ENCODE assay signal across 27 cellular contexts in genomic region chr3:150377601-150378466, GRCh38. TPM values are rescaled to one million over a fixed set of nuclear protein-coding genes. Genes with fewer than 3 reads are reported as not detected.
DNase-seq lines count a peak whose midpoint lies in the region; ATAC-seq and TF ChIP-seq lines count a peak whose summit lies in the region.
"Had no signal": no experiment of that assay in that cellular context is flagged by ENCODE, and none has a peak within 500 bp of the region (broad histone marks: within the 10 kb centered on the region; RNA-seq: fewer than 3 reads in every experiment).

No MANE protein-coding gene starts in this region.

- H4K20me1 ChIP-seq in mammary epithelial cell (ENCODE audit: insufficient read depth, low read length) (no peaks in the 10 kb centered on the region), PC-3 (ENCODE audit: low read length) (no peaks in the 10 kb centered on the region)

- H3K4me3 ChIP-seq in mammary epithelial cell (replicated peaks in 1 of 3; ENCODE audit: insufficient read depth in 1 of 3, low read depth in 2 of 3, low read length in 3 of 3) (no peak overlapping the region), PC-3 (ENCODE audit: low read length) (no peak overlapping the region), fibroblast of mammary gland (ENCODE audit: control insufficient read depth, low read depth, low read length) (no peak overlapping the region)
- H3K4me3 ChIP-seq: dorsolateral prefrontal cortex, heart left ventricle, lung, right atrium auricular region, SJSA1, suprapubic skin had no signal

- WGBS in mammary epithelial cell (ENCODE audit: low coverage, missing lambda C conversion rate) = 97% methylated on average over 5 of the region's 5 CpGs

- H3K27me3 Mint-ChIP-seq in MCF 10A (ENCODE audit: insufficient read depth, unreplicated experiment) = no peaks in the 10 kb centered on the region
- no peaks in the 10 kb centered on the region for H3K27me3 Mint-ChIP-seq in stimulated activated naive CD8-positive, alpha-beta T cell treated with anti-CD3 and anti-CD28 coated beads, Interleukin-15, amount 100 ng/mL, for 72 hours
- H3K27me3 Mint-ChIP-seq: activated B cell treated with CpG ODN at 0.5 μM for 24 hours; activated CD4-positive, alpha-beta memory T cell treated with anti-CD3 and anti-CD28 coated beads for 36 hours had no signal

- H3K27me3 ChIP-seq in mammary epithelial cell (ENCODE audit: insufficient read depth, low read length) = no peaks in the 10 kb centered on the region
- H3K27me3 ChIP-seq in PC-3 (ENCODE audit: low read length) = no peaks in the 10 kb centered on the region
- H3K27me3 ChIP-seq: BE2C, dorsolateral prefrontal cortex, heart left ventricle, right atrium auricular region, SJSA1, suprapubic skin had no signal

- no TSS peak for BruUV-seq in MCF 10A (replicated peaks; lab: Mats Ljungman, UMichigan)
- BruUV-seq in mammary epithelial cell (replicated peaks; lab: Mats Ljungman, UMichigan) = no TSS peak
- no TSS peak for BruUV-seq in PC-3 (replicated peaks; lab: Mats Ljungman, UMichigan)

- H3K27ac Mint-ChIP-seq in MCF 10A (ENCODE audit: low read depth, unreplicated experiment) = peak overlapping the region; percentile 78
- H3K27ac Mint-ChIP-seq in stimulated activated naive CD8-positive, alpha-beta T cell treated with anti-CD3 and anti-CD28 coated beads, Interleukin-15, amount 100 ng/mL, for 72 hours = no peak overlapping the region
- H3K27ac Mint-ChIP-seq: activated B cell treated with CpG ODN at 0.5 μM for 24 hours; activated CD4-positive, alpha-beta memory T cell treated with anti-CD3 and anti-CD28 coated beads for 36 hours had no signal

- no peak overlapping the region for H3K4me3 Mint-ChIP-seq in MCF 10A (ENCODE audit: unreplicated experiment)
- H3K4me3 Mint-ChIP-seq in stimulated activated naive CD8-positive, alpha-beta T cell treated with anti-CD3 and anti-CD28 coated beads, Interleukin-15, amount 100 ng/mL, for 72 hours = no peak overlapping the region
- H3K4me3 Mint-ChIP-seq: activated B cell treated with CpG ODN at 0.5 μM for 24 hours; activated CD4-positive, alpha-beta memory T cell treated with anti-CD3 and anti-CD28 coated beads for 36 hours; neural crest cell had no signal

- H3F3A ChIP-seq in PC-3 (ENCODE audit: low read length, unreplicated experiment) = no peaks in the 10 kb centered on the region

- no peak overlapping the region for H3K27ac ChIP-seq in mammary epithelial cell (ENCODE audit: insufficient read depth, low read depth, low read length)
- H3K27ac ChIP-seq in PC-3 (ENCODE audit: low read length) = no peak overlapping the region
- H3K27ac ChIP-seq: dorsolateral prefrontal cortex, epithelial cell of prostate, heart left ventricle, HL-60, right atrium auricular region, SJSA1, suprapubic skin had no signal

- no peaks in the 10 kb centered on the region for H3K9me3 Mint-ChIP-seq in MCF 10A (ENCODE audit: unreplicated experiment)
- no peaks in the 10 kb centered on the region for H3K9me3 Mint-ChIP-seq in stimulated activated naive CD8-positive, alpha-beta T cell treated with anti-CD3 and anti-CD28 coated beads, Interleukin-15, amount 100 ng/mL, for 72 hours
- H3K9me3 Mint-ChIP-seq: activated B cell treated with CpG ODN at 0.5 μM for 24 hours; activated CD4-positive, alpha-beta memory T cell treated with anti-CD3 and anti-CD28 coated beads for 36 hours; neural crest cell had no signal

- no peaks in the 10 kb centered on the region for H3K9me2 ChIP-seq in PC-3 (replicated peaks; ENCODE audit: low read length)

- peaks cover 29% of the 10 kb centered on the region for H3K4me1 Mint-ChIP-seq in MCF 10A (ENCODE audit: insufficient read depth, unreplicated experiment)
- peaks cover 24% of the 10 kb centered on the region for H3K4me1 Mint-ChIP-seq in stimulated activated naive CD8-positive, alpha-beta T cell treated with anti-CD3 and anti-CD28 coated beads, Interleukin-15, amount 100 ng/mL, for 72 hours

- in situ Hi-C loops in mammary epithelial cell (cut with MboI; ENCODE audit: low sequenced_read_pairs in 2 of 2) = no loop called here

- CTCF ChIA-PET in MCF 10A (lab: Yijun Ruan, JAX) = interaction anchor here (0.6 kb wide), 1 partner anchor 247 kb away, joined by 3 read pairs; no protein-coding TSS in a partner anchor
- CTCF ChIA-PET in mammary epithelial cell (lab: Charles Lee; ENCODE audit: low non-redundant PET) = no interaction called here
- CTCF ChIA-PET in PC-3 (lab: Charles Lee) = no interaction called here

- H3K9ac ChIP-seq in mammary epithelial cell (ENCODE audit: insufficient read depth, low read length) (no peak overlapping the region), PC-3 (ENCODE audit: low read length) (no peak overlapping the region)

- no peaks in the 10 kb centered on the region for H3K36me3 ChIP-seq in mammary epithelial cell (ENCODE audit: insufficient read depth, low read length)
- H3K36me3 ChIP-seq in PC-3 (ENCODE audit: low read depth, low read length) = no peaks in the 10 kb centered on the region
- H3K36me3 ChIP-seq: BE2C, heart left ventricle, right atrium auricular region, SJSA1, suprapubic skin had no signal

- no peaks in the 10 kb centered on the region for H3K36me3 Mint-ChIP-seq in MCF 10A (ENCODE audit: insufficient read depth, unreplicated experiment)
- H3K36me3 Mint-ChIP-seq: activated CD4-positive, alpha-beta memory T cell treated with anti-CD3 and anti-CD28 coated beads for 36 hours had no signal

- TF ChIP-seq CTCF in MCF 10A (IDR thresholded peaks at IDR 0.05; ENCODE audit: unreplicated experiment) (no peak), mammary epithelial cell (conservative IDR thresholded peaks at IDR 0.05 in 1 of 2, IDR thresholded peaks at IDR 0.05 in 1 of 2; ENCODE audit: extremely low read depth in 1 of 2, insufficient read depth in 1 of 2, low read depth in 1 of 2, low read length in 2 of 2) (no peak), PC-3 (conservative IDR thresholded peaks at IDR 0.05; ENCODE audit: low read depth, low read length) (no peak), fibroblast of mammary gland (conservative IDR thresholded peaks at IDR 0.05; ENCODE audit: control insufficient read depth, insufficient read depth, low read depth, low read length) (no peak)

- H3K4me2 ChIP-seq in mammary epithelial cell (ENCODE audit: insufficient read depth, low read depth, low read length) (no peak overlapping the region), PC-3 (ENCODE audit: low read length) (no peak overlapping the region)

- intact Hi-C loops in MCF 10A (cut with micrococcal nuclease) = no loop called here
- intact Hi-C loops in mammary epithelial cell (cut with micrococcal nuclease) = no loop called here
- intact Hi-C loops in PC-3 (cut with micrococcal nuclease) = no loop called here

- H3K4me1 ChIP-seq in mammary epithelial cell (ENCODE audit: insufficient read depth, low read length) = peaks cover 1% of the 10 kb centered on the region
- H3K4me1 ChIP-seq in PC-3 (ENCODE audit: insufficient read depth, low read length) = peaks cover 12% of the 10 kb centered on the region
- H3K4me1 ChIP-seq: BE2C had no signal

- H3K9me3 ChIP-seq in mammary epithelial cell (replicated peaks; ENCODE audit: insufficient read depth, low read length) (no peaks in the 10 kb centered on the region), PC-3 (ENCODE audit: low read length) (no peaks in the 10 kb centered on the region)
- H3K9me3 ChIP-seq: BE2C, heart left ventricle, right atrium auricular region, SJSA1, suprapubic skin had no signal

- POLR2A ChIA-PET in MCF 10A (lab: Yijun Ruan, JAX) (interaction anchor here (1.0 to 3.4 kb wide), 3 partner anchors 14 to 32 kb away, joined by 3 to 43 read pairs (median 6); partner anchors contain the start of gene TSC22D2), PC-3 (lab: Charles Lee; ENCODE audit: unreplicated experiment) (no interaction called here)

- H3K79me2 ChIP-seq in mammary epithelial cell (ENCODE audit: insufficient read depth, low read length) (no peaks in the 10 kb centered on the region), PC-3 (ENCODE audit: low read length) (no peaks in the 10 kb centered on the region)

- dilution Hi-C loops in mammary epithelial cell (cut with HindIII; ENCODE audit: low sequenced_read_pairs) = no loop called here

- H2AFZ ChIP-seq in mammary epithelial cell (ENCODE audit: low read depth, low read length) (no peak overlapping the region), PC-3 (ENCODE audit: low read length) (no peak overlapping the region)

- DNase-seq in MCF 10A (ENCODE audit: unreplicated experiment) (no peak), mammary epithelial cell (no peak), PC-3 (no peak), fibroblast of mammary gland (ENCODE audit: low read depth) (peak; percentile 32), Ammon's horn (ENCODE audit: low spot score) (no peak)
- no peak for DNase-seq in stimulated activated naive CD8-positive, alpha-beta T cell treated with anti-CD3 and anti-CD28 coated beads, Interleukin-15, amount 100 ng/mL, for 72 hours
- DNase-seq: activated B cell treated with CpG ODN at 0.5 μM for 24 hours; activated CD4-positive, alpha-beta memory T cell treated with anti-CD3 and anti-CD28 coated beads for 36 hours; activated effector memory CD4-positive, alpha-beta T cell treated with anti-CD3 and anti-CD28 coated beads, Interleukin-2, amount 50 U/mL, for 16 hours; BE2C; cerebellar nuclear complex; dorsolateral prefrontal cortex; heart left ventricle; kidney glomerular epithelial cell; NCI-H1092 treated with DMSO at 0.1 percent for 48 hours; NCI-H187 treated with DMSO at 0.1 percent for 48 hours; NCI-H526; stimulated activated CD4-positive, alpha-beta T cell treated with anti-CD3 and anti-CD28 coated beads, Interleukin-2, amount 100 ng/mL, for 24 hours had no signal

- ATAC-seq in PC-3 (peak; percentile 20; the same call in 1 of the 2 replicates), GM18909 (IDR thresholded peaks at IDR 0.05; ENCODE audit: poor library complexity, unreplicated experiment) (no peak), GM19035 (IDR thresholded peaks at IDR 0.05; ENCODE audit: unreplicated experiment) (no peak)
- peak; percentile 60 for ATAC-seq in stimulated activated naive CD8-positive, alpha-beta T cell treated with anti-CD3 and anti-CD28 coated beads, Interleukin-15, amount 100 ng/mL, for 72 hours
- ATAC-seq: heart left ventricle had no signal

RNA-seq across cellular contexts. Expression of gene TSC22D2, which starts 30.3 kb away (rescaled TPM):
- total RNA-seq in MCF 10A (2022) (31.2 and 36.2 TPM in 2 replicates), mammary epithelial cell (10 to 100 TPM; 16.3 to 38.8 TPM), PC-3 (2014; rRNA removed) (9.6 and 15.7 TPM in 2 replicates)
- 8.3 TPM for polyA plus RNA-seq in mammary epithelial cell
- 34.7 TPM for polyA minus RNA-seq in mammary epithelial cell

Comparison
In these comparisons a context has a peak if more than half of its experiments do, and no peak if none do; other contexts are left out.
1. ATAC-seq: peak in PC-3 (single experiment) and stimulated activated naive CD8-positive, alpha-beta T cell treated with anti-CD3 and anti-CD28 coated beads, Interleukin-15, amount 100 ng/mL, for 72 hours (single experiment); none in GM18909 (single experiment) and GM19035 (single experiment).